15 cellular contexts compared by ENCODE assay signal in the genomic region with DNA sequence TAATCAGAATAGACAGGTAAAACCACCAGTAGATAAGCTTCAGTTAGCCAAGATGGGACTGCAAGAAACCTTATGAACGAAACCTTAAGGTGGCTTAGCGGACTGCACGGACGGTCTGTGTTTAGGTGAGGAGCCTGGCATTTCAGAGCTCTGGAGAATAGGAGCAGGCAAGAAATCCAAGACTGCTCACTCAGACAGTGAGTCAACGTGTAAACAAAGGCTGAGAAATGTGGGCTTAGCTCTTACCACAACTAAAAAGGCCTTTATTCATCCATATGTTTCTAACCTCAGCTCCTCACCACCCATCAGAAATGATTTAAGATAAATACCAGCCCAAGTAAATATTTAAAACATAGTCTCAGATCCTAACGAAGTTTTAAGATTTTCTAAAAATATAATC.
A peak's percentile ranks its signal among the peaks of the same experiment; 100 is the strongest.
DNase-seq lines count a peak whose midpoint lies in the region; ATAC-seq and TF ChIP-seq lines count a peak whose summit lies in the region.
"Had no signal": no experiment of that assay in that cellular context is flagged by ENCODE, and none has a peak within 500 bp of the region (broad histone marks: within the 10 kb centered on the region; RNA-seq: fewer than 3 reads in every experiment).

No MANE protein-coding gene starts in this region.

- DNase-seq in DMS53 treated with DMSO at 0.1 percent for 48 hours (lab: John Stamatoyannopoulos, UW; ENCODE audit: unreplicated experiment) (peak; percentile 4), NCI-H460 (ENCODE audit: extremely low read depth, low read depth) (peak; percentile 13), epithelial cell of esophagus (ENCODE audit: low read depth) (peak; percentile 85), osteoblast (ENCODE audit: insufficient read length, low spot score, missing footprints) (peak; percentile 31), tibial artery (no peak)
- DNase-seq: activated CD4-positive, alpha-beta memory T cell treated with anti-CD3 and anti-CD28 coated beads, Interleukin-2, amount 10 ng/mL, durations not matched to agents 7 days and 5 days; effector memory CD4-positive, alpha-beta T cell; head of caudate nucleus; SHP77 had no signal

- H3K9me3 ChIP-seq in osteoblast (ENCODE audit: low read depth, low read length) (no peaks in the 10 kb centered on the region), tibial artery (no peaks in the 10 kb centered on the region)
- H3K9me3 ChIP-seq: prostate gland, thoracic aorta had no signal

- H2AFZ ChIP-seq in osteoblast (ENCODE audit: low read length) = peak overlapping the region; percentile 19

- H3K4me3 ChIP-seq in epithelial cell of esophagus (ENCODE audit: low read length) (no peak overlapping the region), osteoblast (ENCODE audit: insufficient read depth, low read length) (peak overlapping the region; percentile 37), tibial artery (no peak overlapping the region)
- H3K4me3 ChIP-seq: BLaER1 treated with 17β-estradiol and CSF1 and Interleukin-3, amounts not matched to agents 10 nM and 100 nM; prostate gland; thoracic aorta had no signal

- no peaks in the 10 kb centered on the region for H4K20me1 ChIP-seq in osteoblast (ENCODE audit: insufficient read depth, low read length)
- H4K20me1 ChIP-seq: BLaER1 treated with 17β-estradiol and CSF1 and Interleukin-3, amounts not matched to agents 10 nM and 100 nM had no signal

- H3K79me2 ChIP-seq in osteoblast (ENCODE audit: insufficient read depth, low read length) = no peaks in the 10 kb centered on the region

- H3K36me3 ChIP-seq in osteoblast (ENCODE audit: insufficient read depth, low read length) = no peaks in the 10 kb centered on the region
- H3K36me3 ChIP-seq in tibial artery = no peaks in the 10 kb centered on the region
- H3K36me3 ChIP-seq: BLaER1 treated with 17β-estradiol and CSF1 and Interleukin-3, amounts not matched to agents 10 nM and 100 nM; prostate gland; thoracic aorta had no signal

- H3K27ac ChIP-seq in osteoblast (ENCODE audit: low read depth, low read length) (peak overlapping the region; percentile 6), tibial artery (no peak overlapping the region)
- H3K27ac ChIP-seq: BLaER1 treated with 17β-estradiol and CSF1 and Interleukin-3, amounts not matched to agents 10 nM and 100 nM; prostate gland; thoracic aorta had no signal

- H3K27me3 ChIP-seq in osteoblast (ENCODE audit: insufficient read depth, low read length) (no peaks in the 10 kb centered on the region), tibial artery (no peaks in the 10 kb centered on the region)
- H3K27me3 ChIP-seq: BLaER1 treated with 17β-estradiol and CSF1 and Interleukin-3, amounts not matched to agents 10 nM and 100 nM had no signal

- ATAC-seq in GM19395 (IDR thresholded peaks at IDR 0.05; ENCODE audit: unreplicated experiment) (no peak), GM21526 (IDR thresholded peaks at IDR 0.05; ENCODE audit: low FRiP score, unreplicated experiment) (no peak), HG03442 (IDR thresholded peaks at IDR 0.05; ENCODE audit: unreplicated experiment) (no peak)

- H3K4me2 ChIP-seq in osteoblast (ENCODE audit: insufficient read depth, low read length) = peak overlapping the region; percentile 62
- H3K4me2 ChIP-seq: BLaER1 treated with 17β-estradiol and CSF1 and Interleukin-3, amounts not matched to agents 10 nM and 100 nM had no signal

- TF ChIP-seq CTCF in epithelial cell of esophagus (IDR thresholded peaks at IDR 0.05; ENCODE audit: insufficient read depth, low read depth, low read length, missing control alignments) = no peak
- no peak for TF ChIP-seq CTCF in osteoblast (IDR thresholded peaks at IDR 0.05; ENCODE audit: extremely low read depth, low read depth, low read length)
- no peak for TF ChIP-seq CTCF in tibial artery (IDR thresholded peaks at IDR 0.05)

- intact Hi-C loops in tibial artery (cut with DNase I; ENCODE audit: low total_unique reads) = no loop called here

- H3K4me1 ChIP-seq in osteoblast (ENCODE audit: insufficient read depth, low read length) (peaks cover 8% of the 10 kb centered on the region), tibial artery (no peaks in the 10 kb centered on the region)
- H3K4me1 ChIP-seq: prostate gland had no signal

Comparison
In these comparisons a context has a peak if more than half of its experiments do, and no peak if none do; other contexts are left out.
1. DNase-seq: peak in DMS53 treated with DMSO at 0.1 percent for 48 hours (single experiment), NCI-H460 (single experiment), epithelial cell of esophagus (single experiment) and osteoblast (single experiment); none in tibial artery (0 of 2).